In the genomic region with DNA sequence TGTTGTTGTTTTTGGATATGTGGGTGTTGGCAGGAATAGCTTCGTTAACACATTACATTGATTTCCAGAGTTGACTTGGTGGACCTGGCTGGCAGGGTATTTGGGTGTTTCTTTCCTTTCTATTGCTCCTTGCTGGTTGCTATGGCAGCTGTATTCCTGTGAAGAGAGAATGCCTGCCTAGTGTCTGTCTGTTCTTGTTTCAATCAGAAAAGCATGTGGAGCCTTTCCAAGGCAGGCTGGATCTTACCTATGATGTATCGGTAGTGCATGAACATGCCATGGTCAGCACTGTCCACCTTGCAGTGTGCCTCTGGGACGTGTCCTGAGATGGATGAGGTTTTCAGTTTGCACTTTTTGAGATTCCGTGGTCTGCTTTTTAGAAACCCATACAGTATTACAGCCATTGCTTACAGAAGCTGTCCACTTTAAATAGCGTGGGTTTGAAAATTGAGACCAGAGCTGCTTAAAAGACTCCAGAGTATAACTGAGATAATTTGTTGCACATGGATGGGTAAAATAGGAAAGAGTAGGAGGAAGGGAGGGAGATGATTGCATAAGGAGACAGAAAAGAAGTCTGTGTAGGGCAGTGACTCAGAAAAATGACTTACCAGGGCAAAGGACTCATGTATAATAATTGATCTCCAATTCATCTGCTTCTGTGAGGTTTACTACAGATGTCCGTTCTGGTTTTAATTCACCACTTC, we compare ENCODE assay signal across 17 cellular contexts. TPM values are rescaled to one million over a fixed set of nuclear protein-coding genes. Genes with fewer than 3 reads are reported as not detected.
DNase-seq lines count a peak whose midpoint lies in the region; ATAC-seq and TF ChIP-seq lines count a peak whose summit lies in the region.
"Had no signal": no experiment of that assay in that cellular context is flagged by ENCODE, and none has a peak within 500 bp of the region (broad histone marks: within the 10 kb centered on the region; RNA-seq: fewer than 3 reads in every experiment).

No MANE protein-coding gene starts in this region.

- H3K4me1 ChIP-seq in HUES64 (ENCODE audit: insufficient read depth, low read length) (peaks cover 20% of the 10 kb centered on the region), endodermal cell (ENCODE audit: control insufficient read depth, insufficient read depth, low read length) (peaks cover 12% of the 10 kb centered on the region)
- H3K4me1 ChIP-seq: pancreas had no signal

- peaks cover 13% of the 10 kb centered on the region for H3K9me3 Mint-ChIP-seq in endodermal cell
- no peaks in the 10 kb centered on the region for H3K9me3 Mint-ChIP-seq in nephron
- H3K9me3 Mint-ChIP-seq: stimulated activated naive CD8-positive, alpha-beta T cell treated with anti-CD3 and anti-CD28 coated beads, Interleukin-15, amount 100 ng/mL, for 72 hours; T-cell had no signal

- H3K27me3 ChIP-seq in HUES64 (ENCODE audit: insufficient read depth, low read length) (no peaks in the 10 kb centered on the region), endodermal cell (ENCODE audit: control insufficient read depth, insufficient read depth, low read length, poor library complexity, severe bottlenecking) (no peaks in the 10 kb centered on the region)
- H3K27me3 ChIP-seq: pancreas had no signal

- H3K27ac Mint-ChIP-seq in endodermal cell (peak overlapping the region; percentile 92), nephron (peak overlapping the region; percentile 17 to 23 (median 18))
- H3K27ac Mint-ChIP-seq: stimulated activated naive CD8-positive, alpha-beta T cell treated with anti-CD3 and anti-CD28 coated beads, Interleukin-15, amount 100 ng/mL, for 72 hours; T-cell had no signal

- H3K4me3 Mint-ChIP-seq in endodermal cell, result peak overlapping the region; percentile 12
- peak overlapping the region in 2 of 3 experiments; percentile 8 to 10 for H3K4me3 Mint-ChIP-seq in nephron
- H3K4me3 Mint-ChIP-seq: stimulated activated naive CD8-positive, alpha-beta T cell treated with anti-CD3 and anti-CD28 coated beads, Interleukin-15, amount 100 ng/mL, for 72 hours; T-cell had no signal

- H3K27ac ChIP-seq in HUES64 (ENCODE audit: low read depth, low read length), result peak overlapping the region; percentile 47; the same call in 1 of the 2 replicates
- H3K27ac ChIP-seq in endodermal cell (ENCODE audit: low read depth, low read length), result no peak overlapping the region
- H3K27ac ChIP-seq: C4-2B, pancreas had no signal

- no peak for ATAC-seq in GM21576 (IDR thresholded peaks at IDR 0.05; ENCODE audit: unreplicated experiment)
- ATAC-seq in HG02885 (IDR thresholded peaks at IDR 0.05; ENCODE audit: poor library complexity, unreplicated experiment), result no peak
- ATAC-seq: stimulated activated naive CD8-positive, alpha-beta T cell treated with anti-CD3 and anti-CD28 coated beads, Interleukin-15, amount 100 ng/mL, for 72 hours; T-cell had no signal

- H3K36me3 ChIP-seq in HUES64 (ENCODE audit: insufficient read depth, low read length), result no peaks in the 10 kb centered on the region
- H3K36me3 ChIP-seq in endodermal cell (ENCODE audit: control insufficient read depth, insufficient read depth, low read length), result no peaks in the 10 kb centered on the region
- H3K36me3 ChIP-seq: pancreas had no signal

- H3K27me3 Mint-ChIP-seq in endodermal cell (ENCODE audit: insufficient read depth) (no peaks in the 10 kb centered on the region), nephron (ENCODE audit: low read depth) (no peaks in the 10 kb centered on the region)

- WGBS in HUES64, result 80% methylated on average over 6 of the region's 6 CpGs
- 71 to 78% methylated on average over 4 to 6 of the region's 6 CpGs for WGBS in endodermal cell (ENCODE audit: insufficient coverage in 1 of 2, insufficient read length in 1 of 2), 2 experiments

- H3K36me3 Mint-ChIP-seq in endodermal cell (ENCODE audit: low read depth) (no peaks in the 10 kb centered on the region), nephron (ENCODE audit: low read depth) (no peaks in the 10 kb centered on the region)
- H3K36me3 Mint-ChIP-seq: T-cell had no signal

- H3K9me3 ChIP-seq in HUES64 (ENCODE audit: insufficient read depth, low read depth, low read length), result no peaks in the 10 kb centered on the region
- peaks cover 28% of the 10 kb centered on the region for H3K9me3 ChIP-seq in endodermal cell (ENCODE audit: control insufficient read depth, low read length)
- H3K9me3 ChIP-seq: pancreas had no signal

- peak overlapping the region; percentile 25 for H3K4me3 ChIP-seq in AG10803 (ENCODE audit: low read length)
- no peak overlapping the region for H3K4me3 ChIP-seq in HUES64 (ENCODE audit: low read length)
- H3K4me3 ChIP-seq in endodermal cell (ENCODE audit: low read length), result peak overlapping the region; percentile 31
- H3K4me3 ChIP-seq: pancreas had no signal

- TF ChIP-seq CTCF in AG10803 (conservative IDR thresholded peaks at IDR 0.05; ENCODE audit: low read length) (no peak), endodermal cell (conservative IDR thresholded peaks at IDR 0.05) (no peak), nephron (IDR thresholded peaks at IDR 0.05; ENCODE audit: unreplicated experiment in 3 of 3) (no peak)

- DNase-seq in AG10803 (ENCODE audit: low read depth) (peak; percentile 80), endodermal cell (peak; percentile 57), COR-L47 (lab: John Stamatoyannopoulos, UW) (no peak)
- no peak for DNase-seq in activated effector memory CD4-positive, alpha-beta T cell treated with Interleukin-2 at 50 U/mL for 16 hours
- DNase-seq: activated CD4-positive, alpha-beta T cell treated with anti-CD3 and anti-CD28 coated beads, Interleukin-2, amount 50 U/mL, for 4 hours; cortex of kidney; Karpas-422; NCI-H2081; pancreas; stimulated activated CD4-positive, alpha-beta T cell treated with anti-CD3 and anti-CD28 coated beads, Interleukin-4, amount 100 ng/mL, for 1 hour; stimulated activated naive CD8-positive, alpha-beta T cell treated with anti-CD3 and anti-CD28 coated beads, Interleukin-15, amount 100 ng/mL, for 72 hours; T-cell had no signal

- H3K4me1 Mint-ChIP-seq in endodermal cell (peaks cover 48% of the 10 kb centered on the region), nephron (peaks cover 16% of the 10 kb centered on the region)
- H3K4me1 Mint-ChIP-seq: stimulated activated naive CD8-positive, alpha-beta T cell treated with anti-CD3 and anti-CD28 coated beads, Interleukin-15, amount 100 ng/mL, for 72 hours; T-cell had no signal

- no peak overlapping the region for H3K9ac ChIP-seq in HUES64 (ENCODE audit: low read depth, low read length)
- H3K9ac ChIP-seq in endodermal cell (ENCODE audit: extremely low read depth, low read length, poor library complexity, severe bottlenecking), result peak overlapping the region; percentile 38

RNA-seq across cellular contexts. Expression of a gene that starts 20.0 kb away (rescaled TPM):
- polyA plus RNA-seq in HUES64 (2013, experiment 1 of 2), result 16.6 TPM
- 18.3 TPM for polyA plus RNA-seq in HUES64 (2013, experiment 2 of 2)
- 10 to 100 TPM; 34.4 to 42.3 TPM for total RNA-seq in endodermal cell
- polyA plus RNA-seq in endodermal cell (2013, experiment 1 of 2), result 38.0 TPM
- 37.5 TPM for polyA plus RNA-seq in endodermal cell (2013, experiment 2 of 2)
- total RNA-seq: T-cell had no signal

Comparison
In these comparisons a context has a peak if more than half of its experiments do, and no peak if none do; other contexts are left out.
1. DNase-seq: peak in AG10803 (single experiment) and endodermal cell (single experiment); none in COR-L47 (single experiment) and activated effector memory CD4-positive, alpha-beta T cell treated with Interleukin-2 at 50 U/mL for 16 hours (single experiment).